In the genomic region with DNA sequence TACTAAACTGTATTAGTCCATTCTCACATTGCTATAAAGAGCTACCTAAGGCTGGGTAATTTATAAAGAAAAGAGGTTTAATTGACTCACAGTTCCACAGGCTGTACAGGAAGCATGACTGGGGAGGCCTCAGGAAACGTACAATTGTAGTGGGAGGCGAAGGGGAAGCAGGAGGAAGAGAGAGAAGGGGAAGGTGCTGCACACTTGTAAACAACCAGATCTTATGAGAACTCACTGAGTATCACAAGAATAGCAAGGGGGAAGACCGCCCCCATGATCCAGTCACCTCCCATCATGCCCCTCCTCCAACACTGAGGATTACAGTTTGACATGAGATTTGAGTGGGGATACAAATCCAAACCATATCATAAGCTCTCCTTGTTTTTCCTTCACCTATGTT, we compare ENCODE assay signal across 19 cellular contexts. TPM values are rescaled to one million over a fixed set of nuclear protein-coding genes. Genes with fewer than 3 reads are reported as not detected.
A peak's percentile ranks its signal among the peaks of the same experiment; 100 is the strongest.
DNase-seq lines count a peak whose midpoint lies in the region; ATAC-seq, FAIRE-seq and TF ChIP-seq lines count a peak whose summit lies in the region.
"Had no signal": no experiment of that assay in that cellular context is flagged by ENCODE, and none has a peak within 500 bp of the region (broad histone marks: within the 10 kb centered on the region; RNA-seq: fewer than 3 reads in every experiment).

No MANE protein-coding gene starts in this region.

- no peak overlapping the region for H3K27ac Mint-ChIP-seq in stimulated activated naive CD8-positive, alpha-beta T cell treated with anti-CD3 and anti-CD28 coated beads, Interleukin-15, amount 100 ng/mL, for 72 hours
- H3K27ac Mint-ChIP-seq in GM23338: no peak overlapping the region
- H3K27ac Mint-ChIP-seq: CD4-positive, alpha-beta T cell; HFFc6 had no signal

- H3K27ac ChIP-seq in OCI-LY7 (ENCODE audit: low read depth, low read length, poor library complexity, severe bottlenecking): no peak overlapping the region
- H3K27ac ChIP-seq in endothelial cell of umbilical vein (ENCODE audit: insufficient read depth, low read depth, low read length): peak overlapping the region; percentile 24
- H3K27ac ChIP-seq in neutrophil: peak overlapping the region; percentile 10
- H3K27ac ChIP-seq in GM23338 (ENCODE audit: low read depth): no peak overlapping the region

- TF ChIP-seq CTCF in OCI-LY7 (conservative IDR thresholded peaks at IDR 0.05; ENCODE audit: low read length) (no peak), endothelial cell of umbilical vein (IDR thresholded peaks at IDR 0.05; ENCODE audit: extremely low read depth in 1 of 2, insufficient read depth in 1 of 2, low read depth in 1 of 2, low read length in 2 of 2) (no peak), neutrophil (IDR thresholded peaks at IDR 0.05) (no peak), GM23338 (conservative IDR thresholded peaks at IDR 0.05; ENCODE audit: low read depth in 2 of 2) (no peak)

- no peak for ATAC-seq in stimulated activated naive CD8-positive, alpha-beta T cell treated with anti-CD3 and anti-CD28 coated beads, Interleukin-15, amount 100 ng/mL, for 72 hours
- no peak for ATAC-seq in GM23338

- no peaks in the 10 kb centered on the region for H3K9me1 ChIP-seq in endothelial cell of umbilical vein (replicated peaks; ENCODE audit: control insufficient read depth, extremely low read depth, insufficient read depth, low read length)

- no peak for TF ChIP-seq POLR2A in endothelial cell of umbilical vein (IDR thresholded peaks at IDR 0.05; ENCODE audit: low read depth, low read length)

- dilution Hi-C loops in endothelial cell of umbilical vein (cut with MboI; ENCODE audit: extremely low pct_ligation_motif_present, low sequenced_read_pairs): no loop called here

- no peaks in the 10 kb centered on the region for H3K27me3 Mint-ChIP-seq in stimulated activated naive CD8-positive, alpha-beta T cell treated with anti-CD3 and anti-CD28 coated beads, Interleukin-15, amount 100 ng/mL, for 72 hours
- H3K27me3 Mint-ChIP-seq in GM23338 (ENCODE audit: insufficient read depth, low read depth, poor library complexity): no peaks in the 10 kb centered on the region
- H3K27me3 Mint-ChIP-seq: CD4-positive, alpha-beta T cell had no signal

- no TSS peak for BruUV-seq in OCI-LY7 (replicated peaks; lab: Mats Ljungman, UMichigan)
- BruUV-seq in endothelial cell of umbilical vein (replicated peaks; lab: Mats Ljungman, UMichigan): no TSS peak

- H4K20me1 ChIP-seq in OCI-LY7 (ENCODE audit: insufficient read depth, low read length) (no peaks in the 10 kb centered on the region), endothelial cell of umbilical vein (replicated peaks; ENCODE audit: control insufficient read depth, extremely low read depth, insufficient read depth, low read length) (no peaks in the 10 kb centered on the region), GM23338 (replicated peaks; ENCODE audit: insufficient read depth) (no peaks in the 10 kb centered on the region)

- H3K4me1 Mint-ChIP-seq in stimulated activated naive CD8-positive, alpha-beta T cell treated with anti-CD3 and anti-CD28 coated beads, Interleukin-15, amount 100 ng/mL, for 72 hours: no peaks in the 10 kb centered on the region
- peaks cover 9% of the 10 kb centered on the region; the same call in 2 of the 3 replicates for H3K4me1 Mint-ChIP-seq in GM23338

- H3K4me3 ChIP-seq in OCI-LY7 (ENCODE audit: low read depth, low read length, poor library complexity, severe bottlenecking) (no peak overlapping the region), endothelial cell of umbilical vein (replicated peaks in 1 of 3; ENCODE audit: insufficient read depth in 1 of 3, low read depth in 1 of 3, low read length in 3 of 3) (no peak overlapping the region), neutrophil (ENCODE audit: low read depth in 1 of 2, low read length in 1 of 2) (no peak overlapping the region), GM23338 (no peak overlapping the region)

- H3K27me3 ChIP-seq in endothelial cell of umbilical vein (ENCODE audit: control insufficient read depth in 2 of 2, insufficient read depth in 2 of 2, low read length in 2 of 2): no peaks in the 10 kb centered on the region
- no peaks in the 10 kb centered on the region for H3K27me3 ChIP-seq in neutrophil
- H3K27me3 ChIP-seq in GM23338 (ENCODE audit: insufficient read depth): no peaks in the 10 kb centered on the region

- H3K9ac ChIP-seq in endothelial cell of umbilical vein (replicated peaks; ENCODE audit: extremely low read depth, insufficient read depth, low read length): no peak overlapping the region

- no peaks in the 10 kb centered on the region for H3K36me3 Mint-ChIP-seq in GM23338 (ENCODE audit: low read depth)

- no peaks in the 10 kb centered on the region for H3K36me3 ChIP-seq in OCI-LY7 (ENCODE audit: insufficient read depth, low read length)
- H3K36me3 ChIP-seq in endothelial cell of umbilical vein (ENCODE audit: control insufficient read depth in 2 of 2, extremely low read depth in 1 of 2, insufficient read depth in 2 of 2, low read length in 2 of 2): no peaks in the 10 kb centered on the region
- H3K36me3 ChIP-seq in neutrophil: no peaks in the 10 kb centered on the region
- no peaks in the 10 kb centered on the region for H3K36me3 ChIP-seq in GM23338 (ENCODE audit: insufficient read depth)

- H3K4me2 ChIP-seq in OCI-LY7 (ENCODE audit: low read length): no peak overlapping the region
- H3K4me2 ChIP-seq in endothelial cell of umbilical vein (ENCODE audit: insufficient read depth, low read length): no peak overlapping the region
- H3K4me2 ChIP-seq in GM23338: no peak overlapping the region

- intact Hi-C loops in OCI-LY7 (cut with micrococcal nuclease; ENCODE audit: unreplicated experiment) (no loop called here), endothelial cell of umbilical vein (cut with micrococcal nuclease) (loop anchor here (2.0 kb wide), 1 partner anchor 16 kb away; no protein-coding TSS in a partner anchor)

- H3K79me2 ChIP-seq in OCI-LY7 (ENCODE audit: insufficient read depth, low read depth, low read length): no peaks in the 10 kb centered on the region
- peaks cover 2% of the 10 kb centered on the region for H3K79me2 ChIP-seq in endothelial cell of umbilical vein (ENCODE audit: control insufficient read depth, insufficient read depth, low read length)
- no peaks in the 10 kb centered on the region for H3K79me2 ChIP-seq in GM23338 (replicated peaks; ENCODE audit: insufficient read depth)

- H3K9me3 ChIP-seq in OCI-LY7 (ENCODE audit: low read length) (no peaks in the 10 kb centered on the region), endothelial cell of umbilical vein (replicated peaks; ENCODE audit: control insufficient read depth, insufficient read depth, low read length) (no peaks in the 10 kb centered on the region), neutrophil (no peaks in the 10 kb centered on the region)

- DNase-seq in GDM1 (lab: John Stamatoyannopoulos, UW): peak; percentile 1
- DNase-seq in OCI-LY7 (ENCODE audit: low spot score): peak; percentile 0
- DNase-seq in endothelial cell of umbilical vein (ENCODE audit: low read depth, low spot score): peak; percentile 70
- no peak for DNase-seq in stimulated activated naive CD8-positive, alpha-beta T cell treated with anti-CD3 and anti-CD28 coated beads, Interleukin-15, amount 100 ng/mL, for 72 hours
- DNase-seq in GM23338 (ENCODE audit: low spot score): no peak
- DNase-seq in T1000 (lab: John Stamatoyannopoulos, UW): no peak
- DNase-seq: ACHN; C1 segment of cervical spinal cord; CD4-positive, alpha-beta T cell; DMS79; HCEC 1CT; HFFc6 had no signal

- H2AFZ ChIP-seq in OCI-LY7 (ENCODE audit: low read length) (no peak overlapping the region), endothelial cell of umbilical vein (ENCODE audit: low read depth, low read length) (no peak overlapping the region), GM23338 (no peak overlapping the region)

- no peaks in the 10 kb centered on the region for H3K4me1 ChIP-seq in OCI-LY7 (ENCODE audit: insufficient read depth, low read length, poor library complexity, severe bottlenecking)
- H3K4me1 ChIP-seq in endothelial cell of umbilical vein (ENCODE audit: control insufficient read depth, extremely low read depth, insufficient read depth, low read length): peaks cover 15% of the 10 kb centered on the region
- H3K4me1 ChIP-seq in neutrophil (ENCODE audit: control insufficient read depth in 1 of 2, insufficient read depth in 1 of 2, low read depth in 1 of 2, low read length in 1 of 2): peaks cover 6 to 7% of the 10 kb centered on the region in 2 experiments
- H3K4me1 ChIP-seq in GM23338 (ENCODE audit: insufficient read depth): peaks cover 7% of the 10 kb centered on the region; the same call in 1 of the 2 replicates

- no peaks in the 10 kb centered on the region for H3K9me3 Mint-ChIP-seq in stimulated activated naive CD8-positive, alpha-beta T cell treated with anti-CD3 and anti-CD28 coated beads, Interleukin-15, amount 100 ng/mL, for 72 hours
- no peaks in the 10 kb centered on the region for H3K9me3 Mint-ChIP-seq in GM23338
- H3K9me3 Mint-ChIP-seq: CD4-positive, alpha-beta T cell; HFFc6 had no signal

- no peak for FAIRE-seq in endothelial cell of umbilical vein (lab: Jason Lieb, UNC)
- FAIRE-seq: GM12891, GM19239, H1 had no signal

- no peak overlapping the region for H3K4me3 Mint-ChIP-seq in stimulated activated naive CD8-positive, alpha-beta T cell treated with anti-CD3 and anti-CD28 coated beads, Interleukin-15, amount 100 ng/mL, for 72 hours
- no peak overlapping the region for H3K4me3 Mint-ChIP-seq in GM23338
- H3K4me3 Mint-ChIP-seq: CD4-positive, alpha-beta T cell; HFFc6 had no signal

- H3K9me2 ChIP-seq in OCI-LY7 (ENCODE audit: insufficient read depth, low read length) (no peaks in the 10 kb centered on the region), GM23338 (ENCODE audit: insufficient read depth) (no peaks in the 10 kb centered on the region)

- CTCF ChIA-PET in OCI-LY7 (lab: Charles Lee; ENCODE audit: unreplicated experiment): no interaction called here
- CTCF ChIA-PET in endothelial cell of umbilical vein (lab: Charles Lee): no interaction called here

- no peaks in the 10 kb centered on the region for H3F3A ChIP-seq in GM23338 (replicated peaks; ENCODE audit: low read depth)

- POLR2A ChIA-PET in OCI-LY7 (lab: Charles Lee): interaction anchor here (0.7 kb wide), 1 partner anchor 150 kb away, joined by 4 read pairs; no protein-coding TSS in a partner anchor
- POLR2A ChIA-PET in endothelial cell of umbilical vein (lab: Charles Lee): no interaction called here

RNA-seq across cellular contexts. Expression of a gene that starts 40.9 kb away (rescaled TPM):
- 1.4 and 1.9 TPM in 2 replicates for total RNA-seq in OCI-LY7 (2014; rRNA removed; shearing (Covaris generic))
- 1.3 and 1.8 TPM in 2 replicates for total RNA-seq in OCI-LY7 (2022)
- 2.1 and 2.3 TPM in 2 replicates for total RNA-seq in endothelial cell of umbilical vein
- 0.32 and 0.40 TPM in 2 replicates for polyA plus RNA-seq in endothelial cell of umbilical vein
- polyA plus RNA-seq in endothelial cell of umbilical vein (2011; cell fraction: cytosol; rRNA removed): 0.14 and 0.17 TPM in 2 replicates
- 2.5 and 3.7 TPM in 2 replicates for polyA plus RNA-seq in endothelial cell of umbilical vein (2011; cell fraction: nucleus; rRNA removed)
- 0.30 and 0.50 TPM in 2 replicates for polyA plus RNA-seq in endothelial cell of umbilical vein (2012)
- 5.5 and 5.8 TPM in 2 replicates for polyA minus RNA-seq in endothelial cell of umbilical vein
- not detected for polyA minus RNA-seq in endothelial cell of umbilical vein (2011; cell fraction: cytosol; rRNA and poly(A)+ RNA removed)
- polyA minus RNA-seq in endothelial cell of umbilical vein (2011; cell fraction: nucleus; rRNA and poly(A)+ RNA removed): 14.8 and 16.7 TPM in 2 replicates
- total RNA-seq in GM23338 (2014; rRNA removed; shearing (Covaris generic)): 0.47 and 1.4 TPM in 2 replicates
- 0.59 and 1.0 TPM in 2 replicates for polyA plus RNA-seq in GM23338 (2016; fragmentation: Nextera tagmentation; extraction: Ambion mirVana)
- total RNA-seq: A172, G401, HT1080 had no signal

Comparison
In these comparisons a context has a peak if more than half of its experiments do, and no peak if none do; other contexts are left out.
1. DNase-seq: peak in GDM1 (single experiment), OCI-LY7 (single experiment) and endothelial cell of umbilical vein (single experiment); none in stimulated activated naive CD8-positive, alpha-beta T cell treated with anti-CD3 and anti-CD28 coated beads, Interleukin-15, amount 100 ng/mL, for 72 hours (0 of 2), GM23338 (single experiment) and T1000 (single experiment).
2. H3K27ac ChIP-seq: peak in endothelial cell of umbilical vein (single experiment) and neutrophil (single experiment); none in OCI-LY7 (single experiment) and GM23338 (single experiment).